23 cellular contexts compared by ENCODE assay signal in the genomic region with DNA sequence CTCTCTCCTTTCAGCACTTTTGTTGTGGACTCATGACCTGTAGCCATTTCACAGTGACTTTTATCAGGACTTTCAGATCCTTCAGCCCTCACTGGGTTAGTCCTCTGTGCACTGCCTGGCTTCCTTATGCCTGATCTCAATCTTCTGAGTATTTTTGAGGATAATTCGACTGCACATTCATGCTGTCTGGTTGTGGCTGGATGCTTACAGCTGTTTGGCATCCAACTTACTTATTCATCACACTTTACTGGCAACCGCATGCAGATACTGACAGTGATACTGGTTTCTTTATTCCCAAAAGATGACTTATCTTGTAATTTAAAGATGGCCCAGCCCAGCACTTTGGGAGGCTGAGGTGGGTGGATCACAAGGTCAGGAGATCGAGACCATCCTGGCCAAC.
"Had no signal": no experiment of that assay in that cellular context is flagged by ENCODE, and none has a peak within 500 bp of the region (broad histone marks: within the 10 kb centered on the region; RNA-seq: fewer than 3 reads in every experiment).

No MANE protein-coding gene starts in this region.

- H3K36me3 ChIP-seq: neutrophil, tibial nerve had no signal

- DNase-seq: activated CD4-positive, alpha-beta T cell treated with anti-CD3 and anti-CD28 coated beads for 36 hours; activated CD4-positive, alpha-beta T cell treated with anti-CD3 and anti-CD28 coated beads, Interleukin-2, amount 50 U/mL, for 48 hours; activated CD4-positive, CD25-positive, alpha-beta regulatory T cell; activated CD8-positive, alpha-beta memory T cell treated with anti-CD3 and anti-CD28 coated beads for 24 hours; activated effector memory CD4-positive, alpha-beta T cell treated with Interleukin-2 at 50 U/mL for 16 hours; activated naive CD4-positive, alpha-beta T cell treated with Interleukin-2 at 50 U/mL for 16 hours; activated naive CD8-positive, alpha-beta T cell treated with anti-CD3 and anti-CD28 coated beads, Interleukin-2, amount 10 ng/mL, durations not matched to agents 7 days and 5 days; amniotic stem cell; central memory CD4-positive, alpha-beta T cell; endodermal cell; left cardiac atrium; left ventricle myocardium superior; mucosa of descending colon; nephron progenitor cell; psoas muscle; stimulated activated CD4-positive, alpha-beta T cell treated with anti-CD3 and anti-CD28 coated beads, Interleukin-15, amount 100 ng/mL, for 24 hours; stimulated activated CD4-positive, alpha-beta T cell treated with anti-CD3 and anti-CD28 coated beads, Interleukin-2, amount 100 ng/mL, for 24 hours; stimulated activated naive CD4-positive, alpha-beta T cell had no signal

- H3K4me1 ChIP-seq: tibial nerve had no signal

- H3K9me3 ChIP-seq: mucosa of descending colon, neutrophil, psoas muscle, tibial nerve had no signal

- H3K4me3 ChIP-seq: mucosa of descending colon, psoas muscle, tibial nerve had no signal

- H3K27ac ChIP-seq: neutrophil, psoas muscle, tibial nerve had no signal

- ATAC-seq: activated CD4-positive, alpha-beta T cell treated with anti-CD3 and anti-CD28 coated beads for 36 hours; esophagus mucosa; left cardiac atrium; left ventricle myocardium superior; mucosa of descending colon; psoas muscle had no signal

- FAIRE-seq: frontal cortex, keratinocyte had no signal

- H3K27me3 ChIP-seq: neutrophil, tibial nerve had no signal
